Comparison of ENCODE assay signal across 8 cellular contexts in the genomic region with DNA sequence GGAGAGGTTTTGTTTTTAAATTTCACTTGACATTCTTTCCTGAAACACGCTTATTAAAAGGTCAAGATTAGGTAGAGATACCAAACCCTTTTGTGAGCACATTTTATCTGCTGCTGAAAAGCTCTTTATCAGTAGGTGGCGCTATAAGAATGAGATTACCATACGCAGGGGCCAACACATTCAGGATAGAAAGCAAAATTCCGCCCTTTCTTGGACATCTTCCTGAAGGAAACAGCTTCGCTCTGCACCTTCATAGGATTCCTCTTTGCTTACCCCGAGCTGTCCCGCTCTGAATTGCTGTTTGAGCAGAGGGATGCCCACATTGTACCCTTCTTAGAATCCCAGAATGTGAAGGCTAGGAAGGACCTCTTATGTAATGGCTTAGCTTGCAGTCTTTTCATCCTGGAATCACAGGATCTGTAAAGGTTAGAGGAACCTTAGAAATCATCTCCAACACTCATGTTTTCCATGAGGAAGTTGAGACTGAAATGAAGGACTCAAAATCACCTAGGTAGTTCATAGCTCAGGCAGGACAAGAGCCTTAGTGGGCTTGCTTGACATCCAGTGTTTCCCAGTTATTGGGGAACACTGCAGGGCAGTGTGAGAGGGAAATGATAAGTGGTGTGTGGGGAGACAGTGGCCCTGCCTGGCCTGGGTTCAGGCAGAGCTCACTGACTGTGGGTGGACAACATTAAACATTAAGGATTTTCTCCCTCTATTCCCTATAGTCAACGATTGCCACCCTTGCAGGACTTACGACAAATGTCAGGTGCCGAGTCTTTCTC. TPM values are rescaled to one million over a fixed set of nuclear protein-coding genes. Genes with fewer than 3 reads are reported as not detected.
DNase-seq lines count a peak whose midpoint lies in the region; ATAC-seq, FAIRE-seq and TF ChIP-seq lines count a peak whose summit lies in the region.

No MANE protein-coding gene starts in this region.

- H3K27ac Mint-ChIP-seq in activated CD8-positive, alpha-beta T cell treated with anti-CD3 and anti-CD28 coated beads, Interleukin-2, amount 10 ng/mL, durations not matched to agents 7 days and 5 days, result no peak overlapping the region

- no peaks in the 10 kb centered on the region for H3K9me3 ChIP-seq in pancreas

- H3K27ac ChIP-seq in C4-2B (no peak overlapping the region), pancreas (no peak overlapping the region)

- FAIRE-seq in frontal cortex (lab: Jason Lieb, UNC) (peak; percentile 37), pancreas (lab: Jason Lieb, UNC) (no peak)

- TF ChIP-seq CTCF in C4-2B (conservative IDR thresholded peaks at IDR 0.05), result peak; percentile 83
- peak; percentile 44 to 64 (median 52) for TF ChIP-seq CTCF in pancreas (IDR thresholded peaks at IDR 0.05)

- H3K4me3 ChIP-seq in pancreas, result no peak overlapping the region

- H3K27me3 Mint-ChIP-seq in activated CD8-positive, alpha-beta T cell treated with anti-CD3 and anti-CD28 coated beads, Interleukin-2, amount 10 ng/mL, durations not matched to agents 7 days and 5 days (ENCODE audit: low read depth), result peaks cover 3% of the 10 kb centered on the region

- CTCF ChIA-PET in activated CD8-positive, alpha-beta T cell treated with anti-CD3 and anti-CD28 coated beads, Interleukin-2, amount 10 ng/mL, durations not matched to agents 7 days and 5 days (lab: Charles Lee), result interaction anchor here (0.6 to 12.9 kb wide), 81 partner anchors 8 to 546 kb away, joined by 3 to 243 read pairs (median 5); partner anchors contain the start of gene CRY1

- H3K4me1 ChIP-seq in pancreas, result no peaks in the 10 kb centered on the region

- no peaks in the 10 kb centered on the region for H3K36me3 ChIP-seq in pancreas

- H3K4me1 Mint-ChIP-seq in activated CD8-positive, alpha-beta T cell treated with anti-CD3 and anti-CD28 coated beads, Interleukin-2, amount 10 ng/mL, durations not matched to agents 7 days and 5 days (ENCODE audit: low read depth), result peaks cover 6% of the 10 kb centered on the region

- DNase-seq in GM19240 (ENCODE audit: insufficient read length, low spot score) (peak; percentile 10), NCI-H2196 treated with DMSO at 0.1 percent for 48 hours (lab: John Stamatoyannopoulos, UW; ENCODE audit: unreplicated experiment) (peak; percentile 30), frontal cortex (ENCODE audit: low spot score in 2 of 2) (peak; percentile 11 to 43), pancreas (peak in 3 of 6 donors; percentile 6 to 27 (median 19))
- DNase-seq in activated CD8-positive, alpha-beta T cell treated with anti-CD3 and anti-CD28 coated beads, Interleukin-2, amount 10 ng/mL, durations not matched to agents 7 days and 5 days, result peak; percentile 33

- no peaks in the 10 kb centered on the region for H3K9me3 Mint-ChIP-seq in activated CD8-positive, alpha-beta T cell treated with anti-CD3 and anti-CD28 coated beads, Interleukin-2, amount 10 ng/mL, durations not matched to agents 7 days and 5 days (ENCODE audit: insufficient read depth)

- no peak for ATAC-seq in activated CD8-positive, alpha-beta T cell treated with anti-CD3 and anti-CD28 coated beads, Interleukin-2, amount 10 ng/mL, durations not matched to agents 7 days and 5 days
- ATAC-seq in pancreas (peak; percentile 38 to 86 (median 84)), GM21529 (IDR thresholded peaks at IDR 0.05; ENCODE audit: unreplicated experiment) (no peak), GM19395 (IDR thresholded peaks at IDR 0.05; ENCODE audit: unreplicated experiment) (no peak)

- H3K4me3 Mint-ChIP-seq in activated CD8-positive, alpha-beta T cell treated with anti-CD3 and anti-CD28 coated beads, Interleukin-2, amount 10 ng/mL, durations not matched to agents 7 days and 5 days, result no peak overlapping the region

- no peaks in the 10 kb centered on the region for H3K36me3 Mint-ChIP-seq in activated CD8-positive, alpha-beta T cell treated with anti-CD3 and anti-CD28 coated beads, Interleukin-2, amount 10 ng/mL, durations not matched to agents 7 days and 5 days (ENCODE audit: low read depth)

- intact Hi-C loops in pancreas (cut with DNase I), result loop anchor here (5.0 to 10.0 kb wide), 3 partner anchors 275 to 475 kb away; no protein-coding TSS in a partner anchor

- POLR2A ChIA-PET in activated CD8-positive, alpha-beta T cell treated with anti-CD3 and anti-CD28 coated beads, Interleukin-2, amount 10 ng/mL, durations not matched to agents 7 days and 5 days (lab: Charles Lee), result interaction anchor here (1.2 to 1.3 kb wide), 2 partner anchors 475 to 479 kb away, joined by 3 read pairs; no protein-coding TSS in a partner anchor

- 28 to 30% methylated on average over 10 of the region's 10 CpGs for WGBS in pancreas, 2 donors

- H3K27me3 ChIP-seq in pancreas, result no peaks in the 10 kb centered on the region

RNA-seq across cellular contexts. Expression of gene CRY1, which starts 38.7 kb away (rescaled TPM):
- 10 to 100 TPM; 13.5 to 15.7 TPM for total RNA-seq in activated CD8-positive, alpha-beta T cell treated with anti-CD3 and anti-CD28 coated beads, Interleukin-2, amount 10 ng/mL, durations not matched to agents 7 days and 5 days
- total RNA-seq in frontal cortex (41.2 TPM), pancreas (1 to 10 TPM; 5.5 to 8.6 (median 8.1) TPM)
- 10 to 100 TPM in 1 of 2 donors, 1 to 10 TPM in 1; 5.3 to 11.5 TPM for polyA plus RNA-seq in pancreas

Comparison
In these comparisons a context has a peak if more than half of its experiments do, and no peak if none do; other contexts are left out.
1. ATAC-seq: peak in pancreas (4 of 4); none in activated CD8-positive, alpha-beta T cell treated with anti-CD3 and anti-CD28 coated beads, Interleukin-2, amount 10 ng/mL, durations not matched to agents 7 days and 5 days (single experiment), GM21529 (single experiment) and GM19395 (single experiment).